ENCODE assay signal across 1 cellular context in the genomic region with DNA sequence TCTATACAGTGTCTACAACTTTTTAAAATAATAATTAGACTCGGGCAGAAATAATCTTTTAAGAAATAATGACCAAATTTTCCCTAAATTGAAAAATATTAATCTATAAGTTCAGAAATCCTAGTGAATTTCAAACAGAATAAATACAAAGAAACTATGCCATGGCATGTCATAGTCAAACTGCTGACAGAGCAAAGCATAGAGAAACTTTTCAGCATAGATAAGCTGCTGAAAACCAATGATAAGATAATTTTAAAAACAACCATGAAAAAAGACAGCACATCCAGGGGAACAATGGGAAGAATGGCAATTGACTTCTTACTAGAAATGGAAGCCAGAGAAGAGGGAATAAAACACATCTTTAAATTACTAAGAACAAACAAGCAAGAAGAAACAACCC.
A peak's percentile ranks its signal among the peaks of the same experiment; 100 is the strongest.
TF ChIP-seq lines count a peak whose summit lies in the region.

No MANE protein-coding gene starts in this region.

TF ChIP-seq in HepG2, 621 proteins besides CTCF, POLR2A, EP300 and RAD21:
- TF ChIP-seq BCL6 (CRISPR knock-in tag; IDR thresholded peaks at IDR 0.05): no peak
- TF ChIP-seq MAFF (IDR thresholded peaks at IDR 0.05; ENCODE audit: low read depth, low read length): 0 out of 2 replicates have a peak, but pooled peaks have one; percentile 6
- TF ChIP-seq ZNF546 (CRISPR knock-in tag; conservative IDR thresholded peaks at IDR 0.05): no peak
- TF ChIP-seq ZNF780A (CRISPR knock-in tag; IDR thresholded peaks at IDR 0.05): no peak
- no peak for TF ChIP-seq LBX2 (CRISPR knock-in tag; IDR thresholded peaks at IDR 0.05; ENCODE audit: borderline replicate concordance)
- TF ChIP-seq MAFK (conservative IDR thresholded peaks at IDR 0.05 in 1 of 2, IDR thresholded peaks at IDR 0.05 in 1 of 2; ENCODE audit: low read length in 2 of 2): peak in 1 of 2 experiments; percentile 58; a peak in 2 of 4 replicates
- no peak for TF ChIP-seq NFKBIZ (CRISPR knock-in tag; IDR thresholded peaks at IDR 0.05)
- no peak for TF ChIP-seq ZBTB8A (CRISPR knock-in tag; IDR thresholded peaks at IDR 0.05; ENCODE audit: borderline replicate concordance, low read depth)
- TF ChIP-seq, protein P1, sequence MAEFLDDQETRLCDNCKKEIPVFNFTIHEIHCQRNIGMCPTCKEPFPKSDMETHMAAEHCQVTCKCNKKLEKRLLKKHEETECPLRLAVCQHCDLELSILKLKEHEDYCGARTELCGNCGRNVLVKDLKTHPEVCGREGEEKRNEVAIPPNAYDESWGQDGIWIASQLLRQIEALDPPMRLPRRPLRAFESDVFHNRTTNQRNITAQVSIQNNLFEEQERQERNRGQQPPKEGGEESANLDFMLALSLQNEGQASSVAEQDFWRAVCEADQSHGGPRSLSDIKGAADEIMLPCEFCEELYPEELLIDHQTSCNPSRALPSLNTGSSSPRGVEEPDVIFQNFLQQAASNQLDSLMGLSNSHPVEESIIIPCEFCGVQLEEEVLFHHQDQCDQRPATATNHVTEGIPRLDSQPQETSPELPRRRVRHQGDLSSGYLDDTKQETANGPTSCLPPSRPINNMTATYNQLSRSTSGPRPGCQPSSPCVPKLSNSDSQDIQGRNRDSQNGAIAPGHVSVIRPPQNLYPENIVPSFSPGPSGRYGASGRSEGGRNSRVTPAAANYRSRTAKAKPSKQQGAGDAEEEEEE (CRISPR knock-in tag; IDR thresholded peaks at IDR 0.05; ENCODE audit: borderline replicate concordance): no peak
- no peak for TF ChIP-seq HIC2 (CRISPR knock-in tag; IDR thresholded peaks at IDR 0.05; ENCODE audit: low read depth)
- TF ChIP-seq PLRG1 (conservative IDR thresholded peaks at IDR 0.05): no peak
